1 cellular context compared by ENCODE assay signal in the genomic region with DNA sequence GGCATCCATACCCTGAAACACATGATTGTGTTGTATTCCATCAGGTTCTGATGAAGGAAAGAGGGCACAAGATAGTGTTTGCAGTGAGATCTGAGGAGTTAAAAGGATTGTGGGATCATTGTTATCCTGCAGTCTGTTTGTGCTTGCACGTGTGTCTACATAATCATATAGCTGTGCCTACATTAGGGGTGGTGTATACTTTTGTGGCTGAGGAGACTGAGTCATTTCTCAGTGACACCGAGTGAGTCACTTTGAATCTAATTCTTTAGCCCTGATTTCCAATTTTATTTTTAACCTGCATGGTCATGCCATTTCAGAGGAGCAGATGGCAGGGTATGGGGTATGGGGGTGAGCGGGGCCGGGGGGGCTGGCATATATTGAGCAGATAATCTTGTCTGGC.
TF ChIP-seq lines count a peak whose summit lies in the region.

No MANE protein-coding gene starts in this region.

TF ChIP-seq in WTC11, 78 proteins besides CTCF, POLR2A, EP300 and RAD21 (continued from another document):
- TF ChIP-seq, protein P1, sequence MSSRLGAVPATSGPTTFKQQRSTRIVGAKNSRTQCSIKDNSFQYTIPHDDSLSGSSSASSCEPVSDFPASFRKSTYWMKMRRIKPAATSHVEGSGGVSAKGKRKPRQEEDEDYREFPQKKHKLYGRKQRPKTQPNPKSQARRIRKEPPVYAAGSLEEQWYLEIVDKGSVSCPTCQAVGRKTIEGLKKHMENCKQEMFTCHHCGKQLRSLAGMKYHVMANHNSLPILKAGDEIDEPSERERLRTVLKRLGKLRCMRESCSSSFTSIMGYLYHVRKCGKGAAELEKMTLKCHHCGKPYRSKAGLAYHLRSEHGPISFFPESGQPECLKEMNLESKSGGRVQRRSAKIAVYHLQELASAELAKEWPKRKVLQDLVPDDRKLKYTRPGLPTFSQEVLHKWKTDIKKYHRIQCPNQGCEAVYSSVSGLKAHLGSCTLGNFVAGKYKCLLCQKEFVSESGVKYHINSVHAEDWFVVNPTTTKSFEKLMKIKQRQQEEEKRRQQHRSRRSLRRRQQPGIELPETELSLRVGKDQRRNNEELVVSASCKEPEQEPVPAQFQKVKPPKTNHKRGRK (CRISPR knock-in tag; IDR thresholded peaks at IDR 0.05; ENCODE audit: borderline replicate concordance) = no peak
